8 cellular contexts compared by ENCODE assay signal in the genomic region with DNA sequence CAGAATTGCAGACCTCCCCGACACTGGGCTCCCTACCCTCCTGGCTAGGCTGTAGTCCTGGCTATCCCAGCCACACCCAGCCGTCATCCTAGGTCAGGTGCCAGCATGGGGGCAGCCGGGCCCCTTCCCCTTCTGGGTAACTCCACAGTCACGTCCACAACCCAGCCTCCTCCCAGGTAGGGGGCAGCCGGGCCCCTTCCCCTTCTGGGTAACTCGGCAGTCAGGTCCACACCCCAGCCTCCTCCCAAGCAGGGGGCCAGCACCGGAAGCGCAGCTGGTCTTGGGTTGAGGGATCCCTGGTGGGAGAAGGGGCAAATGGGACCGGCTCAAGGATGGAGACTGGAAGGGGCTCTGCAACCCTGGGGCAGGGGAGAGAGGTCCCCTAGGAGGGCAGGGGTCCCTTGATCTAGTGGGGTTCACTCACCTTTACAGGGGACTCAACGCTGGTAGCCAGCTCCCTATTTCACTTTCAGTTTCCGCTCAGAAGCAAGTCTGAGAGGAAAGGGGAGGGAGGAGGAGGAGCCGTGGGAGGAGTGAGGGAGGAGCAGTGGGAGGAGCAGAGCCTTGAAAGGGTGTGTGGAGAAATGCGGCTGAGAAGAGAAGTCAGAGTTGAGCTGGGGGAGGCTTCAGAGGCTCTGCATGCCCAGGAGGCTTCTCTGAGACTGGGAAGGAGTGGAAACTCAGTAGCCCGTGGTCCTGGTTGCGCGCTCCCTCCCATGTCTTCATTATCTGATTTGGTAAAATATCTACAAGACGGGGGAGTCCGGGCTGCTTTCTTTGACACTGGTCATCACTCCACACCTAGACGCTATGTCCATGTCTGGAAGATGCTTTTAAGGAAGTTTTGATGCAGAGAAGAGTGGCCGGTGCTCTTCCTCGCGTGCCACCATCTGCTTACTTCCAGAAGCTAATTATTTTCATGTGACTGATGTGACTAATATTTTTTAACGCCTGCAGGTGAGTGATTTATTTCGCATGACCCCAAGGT. TPM values are rescaled to one million over a fixed set of nuclear protein-coding genes. Genes with fewer than 3 reads are reported as not detected.
DNase-seq lines count a peak whose midpoint lies in the region; ATAC-seq, FAIRE-seq and TF ChIP-seq lines count a peak whose summit lies in the region.

A gene (minus strand): TSS at position 494 of the 988 bp plus-strand sequence. CDS start 3,293 bp downstream, outside the sequence.

- peak within 1 kb of the TSS; percentile 64 for H3K9ac ChIP-seq in HUES6 (ENCODE audit: low read length)

- FAIRE-seq in frontal cortex (lab: Jason Lieb, UNC) = no peak

- H3K4me3 ChIP-seq in HUES6 (ENCODE audit: low read depth, low read length) = peak within 1 kb of the TSS; percentile 75
- H3K4me3 ChIP-seq in neutrophil (ENCODE audit: low read depth in 1 of 2, low read length in 1 of 2) = peak within 1 kb of the TSS; percentile 82 to 83

- H3K4me1 ChIP-seq in HUES6 (ENCODE audit: control insufficient read depth, insufficient read depth, low read length) (no peaks in the 10 kb centered on the region), neutrophil (ENCODE audit: control insufficient read depth in 1 of 2, insufficient read depth in 1 of 2, low read depth in 1 of 2, low read length in 1 of 2) (peaks cover 34 to 38% of the 10 kb centered on the region in 2 experiments)

- H3K27ac ChIP-seq in HUES6 (ENCODE audit: low read depth, low read length) = no peak within 1 kb of the TSS
- H3K27ac ChIP-seq in neutrophil = peak within 1 kb of the TSS; percentile 91

- H3K9me3 ChIP-seq in HUES6 (ENCODE audit: control insufficient read depth, insufficient read depth, low read depth, low read length) (no peaks in the 10 kb centered on the region), neutrophil (no peaks in the 10 kb centered on the region)

- peaks cover 19% of the 10 kb centered on the region for H3K36me3 ChIP-seq in HUES6 (ENCODE audit: control insufficient read depth, insufficient read depth, low read length)
- H3K36me3 ChIP-seq in neutrophil = peaks cover 23% of the 10 kb centered on the region

- TF ChIP-seq CTCF in neutrophil (IDR thresholded peaks at IDR 0.05) = peak; percentile 41
- TF ChIP-seq CTCF in subcutaneous adipose tissue (IDR thresholded peaks at IDR 0.05; ENCODE audit: low read depth) = no peak

- H3K27me3 ChIP-seq in HUES6 (ENCODE audit: control insufficient read depth, insufficient read depth, low read length) = no peaks in the 10 kb centered on the region
- no peaks in the 10 kb centered on the region for H3K27me3 ChIP-seq in neutrophil

- DNase-seq in DMS53 (lab: John Stamatoyannopoulos, UW) (peak; percentile 90), SIG-M5 treated with dmso at 0.1 percent for 504 hours (lab: John Stamatoyannopoulos, UW; ENCODE audit: unreplicated experiment) (peak; percentile 91), frontal cortex (ENCODE audit: low spot score in 2 of 2) (peak; percentile 6 to 51)
- DNase-seq in activated naive CD4-positive, alpha-beta T cell (lab: John Stamatoyannopoulos, UW) = peak; percentile 24 to 83 (median 64)

- ATAC-seq in GM21423 (IDR thresholded peaks at IDR 0.05; ENCODE audit: unreplicated experiment) = peak; percentile 100

RNA-seq across cellular contexts. Expression of the gene that starts here (rescaled TPM):
- 4.9 TPM for total RNA-seq in frontal cortex
- 10 to 100 TPM; 14.2 to 16.1 (median 15.6) TPM for total RNA-seq in subcutaneous adipose tissue

Comparison
In these comparisons a context has a peak if more than half of its experiments do, and no peak if none do; other contexts are left out.
1. DNase-seq: peak in every context shown above with its lines; median percentile 91 in SIG-M5 treated with dmso at 0.1 percent for 504 hours; 90 in DMS53; 64 in activated naive CD4-positive, alpha-beta T cell; 28 in frontal cortex.